Comparison of ENCODE assay signal across 25 cellular contexts in the genomic region with DNA sequence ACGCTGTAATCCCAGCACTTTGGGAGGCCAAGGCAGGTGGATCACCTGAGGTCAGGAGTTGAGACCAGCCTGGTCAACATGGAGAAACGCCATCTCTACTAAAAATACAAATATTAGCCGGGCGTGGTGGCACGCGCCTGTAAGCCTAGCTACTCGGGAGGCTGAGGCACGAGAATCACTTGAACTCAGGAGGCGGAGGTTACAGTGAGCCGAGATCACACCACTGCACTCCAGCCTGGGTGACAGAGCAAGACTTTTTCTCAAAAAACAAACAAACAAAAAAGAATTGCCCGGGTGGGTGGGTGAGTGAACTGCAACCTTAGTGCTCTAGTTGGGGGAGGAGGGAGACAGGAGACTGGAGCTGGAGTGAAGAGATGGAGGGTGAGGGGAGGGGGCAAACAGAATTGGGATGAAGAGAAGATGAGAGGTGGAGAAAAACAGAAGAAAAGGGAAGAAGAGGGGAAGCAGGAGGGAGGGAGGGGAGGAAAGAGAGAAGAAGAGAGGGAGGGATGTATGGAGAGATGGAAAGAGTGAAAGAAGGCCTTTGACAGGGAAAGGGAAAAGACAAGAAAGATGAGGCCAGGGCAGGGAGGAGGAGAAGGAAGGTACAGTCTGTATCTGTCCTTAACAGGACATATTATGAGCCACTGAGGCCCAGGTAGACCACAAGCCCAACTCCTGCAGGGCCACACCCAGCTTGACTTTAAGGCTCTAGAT. TPM values are rescaled to one million over a fixed set of nuclear protein-coding genes. Genes with fewer than 3 reads are reported as not detected.
DNase-seq lines count a peak whose midpoint lies in the region; ATAC-seq, FAIRE-seq and TF ChIP-seq lines count a peak whose summit lies in the region.
"Had no signal": no experiment of that assay in that cellular context is flagged by ENCODE, and none has a peak within 500 bp of the region (broad histone marks: within the 10 kb centered on the region; RNA-seq: fewer than 3 reads in every experiment).

No MANE protein-coding gene starts in this region.

- H2BK15ac ChIP-seq in H1 (ENCODE audit: low read length): peak overlapping the region; percentile 34; the same call in 1 of the 2 replicates

- H3K79me2 ChIP-seq in GM23338 (replicated peaks; ENCODE audit: insufficient read depth) (no peaks in the 10 kb centered on the region), MM.1S (ENCODE audit: low read length) (no peaks in the 10 kb centered on the region), H1 (ENCODE audit: control insufficient read depth in 1 of 2, insufficient read depth in 2 of 2, low read length in 2 of 2) (no peaks in the 10 kb centered on the region)

- H3K4me2 ChIP-seq in GM23338: peak overlapping the region; percentile 62; the same call in 1 of the 2 replicates
- H3K4me2 ChIP-seq in MM.1S (ENCODE audit: low read depth, low read length): no peak overlapping the region
- no peak overlapping the region for H3K4me2 ChIP-seq in H1 (ENCODE audit: insufficient read depth in 1 of 2, low read depth in 2 of 2, low read length in 2 of 2)
- H3K4me2 ChIP-seq: BLaER1 treated with 17β-estradiol and CSF1 and Interleukin-3, amounts not matched to agents 10 nM and 100 nM had no signal

- H3K4ac ChIP-seq in H1 (replicated peaks; ENCODE audit: insufficient read length, low read depth, low read length): no peak overlapping the region

- DNase-seq in GM23338 (ENCODE audit: low spot score): no peak
- DNase-seq in MM.1S: peak; percentile 3
- DNase-seq in H1 (ENCODE audit: low read depth in 1 of 2, low spot score in 2 of 2): no peak
- no peak for DNase-seq in activated CD4-positive, alpha-beta T cell treated with anti-CD3 and anti-CD28 coated beads, Interleukin-2, amount 50 U/mL, for 48 hours
- no peak for DNase-seq in HAP-1 (ENCODE audit: low spot score in 2 of 2)
- DNase-seq in GM12892 (ENCODE audit: insufficient read length): no peak
- no peak for DNase-seq in osteocyte (ENCODE audit: extremely low spot score, unreplicated experiment)
- DNase-seq: 8988T; ACHN; AML-193; Caco-2; Calu3; CD4-positive, alpha-beta T cell; CD8-positive, alpha-beta T cell; DMS79 treated with DMSO at 0.1 percent for 48 hours; GF-D8 had no signal

- no peak overlapping the region for H3K27ac ChIP-seq in GM23338 (ENCODE audit: low read depth)
- no peak overlapping the region for H3K27ac ChIP-seq in MM.1S (ENCODE audit: low read length)
- H3K27ac ChIP-seq in H1 (ENCODE audit: low read depth, low read length): no peak overlapping the region
- H3K27ac ChIP-seq: BLaER1 treated with 17β-estradiol and CSF1 and Interleukin-3, amounts not matched to agents 10 nM and 100 nM; C4-2B had no signal

- no peaks in the 10 kb centered on the region for H3K79me1 ChIP-seq in H1 (ENCODE audit: low read depth, low read length)

- H3F3A ChIP-seq in GM23338 (replicated peaks; ENCODE audit: low read depth) (peaks cover 24% of the 10 kb centered on the region), MM.1S (ENCODE audit: insufficient read depth, low read length) (no peaks in the 10 kb centered on the region)

- H3K36me3 ChIP-seq in GM23338 (ENCODE audit: insufficient read depth): no peaks in the 10 kb centered on the region
- H3K36me3 ChIP-seq in MM.1S (replicated peaks; ENCODE audit: insufficient read depth, low read length): no peaks in the 10 kb centered on the region
- H3K36me3 ChIP-seq in H1 (ENCODE audit: control insufficient read depth in 2 of 4, insufficient read depth in 4 of 4, low read length in 3 of 4): no peaks in the 10 kb centered on the region
- H3K36me3 ChIP-seq in HAP-1 (replicated peaks): no peaks in the 10 kb centered on the region
- H3K36me3 ChIP-seq: BLaER1 treated with 17β-estradiol and CSF1 and Interleukin-3, amounts not matched to agents 10 nM and 100 nM had no signal

- H4K5ac ChIP-seq in H1 (ENCODE audit: insufficient read length, low read depth, low read length): no peak overlapping the region

- TF ChIP-seq POLR2A in H1 (IDR thresholded peaks at IDR 0.05; ENCODE audit: control extremely low read depth in 1 of 2, low read depth in 2 of 2, low read length in 2 of 2) (no peak), GM12892 (IDR thresholded peaks at IDR 0.05; ENCODE audit: low read depth, low read length) (no peak)

- H3K14ac ChIP-seq in H1 (ENCODE audit: insufficient read length): no peak overlapping the region

- TF ChIP-seq EP300 in H1 (IDR thresholded peaks at IDR 0.05; ENCODE audit: borderline replicate concordance in 1 of 2, low read depth in 2 of 2, low read length in 2 of 2): no peak

- peak overlapping the region; percentile 75; the same call in 1 of the 2 replicates for H2BK12ac ChIP-seq in H1 (ENCODE audit: low read depth, low read length)

- no peak overlapping the region for H3K56ac ChIP-seq in H1 (replicated peaks; ENCODE audit: insufficient read length, low read depth, low read length)

- no peak overlapping the region for H3K4me3 Mint-ChIP-seq in GM23338
- H3K4me3 Mint-ChIP-seq in osteocyte (ENCODE audit: unreplicated experiment): no peak overlapping the region
- H3K4me3 Mint-ChIP-seq: B cell; CD4-positive, alpha-beta T cell; CD8-positive, alpha-beta T cell had no signal

- H3K4me1 ChIP-seq in GM23338 (ENCODE audit: insufficient read depth) (peaks cover 51% of the 10 kb centered on the region), MM.1S (ENCODE audit: low read length) (0 out of 2 replicates have a peak, but pooled peaks cover 6% of the 10 kb centered on the region), H1 (replicated peaks in 1 of 4; ENCODE audit: control insufficient read depth in 3 of 4, insufficient read depth in 4 of 4, low read length in 3 of 4) (peaks cover 28 to 37% (median 34%) of the 10 kb centered on the region in 4 experiments), HAP-1 (peaks cover 20% of the 10 kb centered on the region)

- 89% methylated on average over 11 of the region's 11 CpGs; no CpG with 5 or more reads in 1 of the 2 experiments for WGBS in H1 (ENCODE audit: extremely low coverage in 1 of 2, insufficient coverage in 1 of 2, insufficient read length in 1 of 2, insufficient replicate concordance in 2 of 2, low coverage in 1 of 2, low lambda C conversion rate in 2 of 2, missing lambda C conversion rate in 1 of 2), 2 experiments

- H3K9me3 ChIP-seq in MM.1S (replicated peaks; ENCODE audit: insufficient read depth, low read length): no peaks in the 10 kb centered on the region
- peaks cover 0 to 10% of the 10 kb centered on the region in 2 experiments; a peak in 2 of 4 replicates for H3K9me3 ChIP-seq in H1 (ENCODE audit: insufficient read depth in 2 of 2, low read depth in 1 of 2, low read length in 1 of 2)
- H3K9me3 ChIP-seq in HAP-1: peaks cover 3% of the 10 kb centered on the region; the same call in 1 of the 2 replicates
- H3K9me3 ChIP-seq: Caco-2 had no signal

- CTCF ChIA-PET in H1 (lab: Charles Lee; ENCODE audit: partially characterized antibody): interaction anchor here (1.0 to 30.7 kb wide), 5 partner anchors 9 to 53 kb away, joined by 5 to 795 read pairs (median 6); a partner anchor contains a TSS

- no peak overlapping the region for H4K8ac ChIP-seq in H1 (ENCODE audit: extremely low read depth, insufficient read depth, low read length)

- H4K20me1 ChIP-seq in GM23338 (replicated peaks; ENCODE audit: insufficient read depth) (no peaks in the 10 kb centered on the region), MM.1S (ENCODE audit: insufficient read depth, low read length) (no peaks in the 10 kb centered on the region), H1 (replicated peaks in 1 of 2; ENCODE audit: control insufficient read depth in 1 of 2, insufficient read depth in 2 of 2, low read length in 2 of 2) (no peaks in the 10 kb centered on the region)

- FAIRE-seq in H1 (lab: Jason Lieb, UNC): no peak
- no peak for FAIRE-seq in GM12892 (lab: Jason Lieb, UNC)
- FAIRE-seq: A204.1, D721Med, G401.6, GM12891, GM18507 had no signal

- H3K27ac Mint-ChIP-seq in GM23338: no peak overlapping the region
- no peak overlapping the region for H3K27ac Mint-ChIP-seq in osteocyte (ENCODE audit: unreplicated experiment)
- H3K27ac Mint-ChIP-seq: B cell; CD4-positive, alpha-beta T cell; CD8-positive, alpha-beta T cell had no signal

- H3K23me2 ChIP-seq in H1 (ENCODE audit: low read depth, low read length): peaks cover 6% of the 10 kb centered on the region; the same call in 1 of the 2 replicates

- H3K18ac ChIP-seq in H1 (ENCODE audit: extremely low read depth, low read length): no peak overlapping the region; the same call in 1 of the 2 replicates

- H3K4me1 Mint-ChIP-seq in GM23338: peaks cover 46% of the 10 kb centered on the region
- H3K4me1 Mint-ChIP-seq in osteocyte (ENCODE audit: unreplicated experiment): peaks cover 4% of the 10 kb centered on the region

- peak overlapping the region; percentile 10 for H2BK20ac ChIP-seq in H1 (ENCODE audit: low read length)

- H3K27me3 Mint-ChIP-seq in GM23338 (ENCODE audit: insufficient read depth, low read depth, poor library complexity) (peaks cover 30% of the 10 kb centered on the region), osteocyte (ENCODE audit: unreplicated experiment) (peaks cover 56% of the 10 kb centered on the region)

- no peak for ATAC-seq in GM23338
- ATAC-seq: CD8-positive, alpha-beta T cell had no signal

- H3K9ac ChIP-seq in MM.1S (ENCODE audit: low read length) (no peak overlapping the region), H1 (replicated peaks in 1 of 4; ENCODE audit: extremely low read depth in 1 of 4, low read depth in 3 of 4, low read length in 3 of 4) (no peak overlapping the region)
- H3K9ac ChIP-seq: BLaER1 treated with 17β-estradiol and CSF1 and Interleukin-3, amounts not matched to agents 10 nM and 100 nM had no signal

- POLR2A ChIA-PET in H1 (lab: Charles Lee; ENCODE audit: partially characterized antibody): interaction anchor here (1.3 to 1.8 kb wide), 3 partner anchors 10 to 95 kb away, joined by 3 to 6 read pairs (median 3); no protein-coding TSS in a partner anchor

- H3K9me3 Mint-ChIP-seq in GM23338 (peaks cover 23% of the 10 kb centered on the region), osteocyte (ENCODE audit: unreplicated experiment) (no peaks in the 10 kb centered on the region)
- H3K9me3 Mint-ChIP-seq: CD4-positive, alpha-beta T cell had no signal

- H3K9me2 ChIP-seq in GM23338 (ENCODE audit: insufficient read depth) (no peaks in the 10 kb centered on the region), MM.1S (replicated peaks; ENCODE audit: insufficient read depth, low read length) (no peaks in the 10 kb centered on the region)

- H3K4me3 ChIP-seq in GM23338: no peak overlapping the region
- no peak overlapping the region for H3K4me3 ChIP-seq in MM.1S (ENCODE audit: low read length)
- H3K4me3 ChIP-seq in H1 (ENCODE audit: extremely low read depth in 1 of 4, insufficient read depth in 2 of 4, low read depth in 3 of 4, low read length in 4 of 4): no peak overlapping the region
- H3K4me3 ChIP-seq in HAP-1: no peak overlapping the region
- H3K4me3 ChIP-seq: BLaER1 treated with 17β-estradiol and CSF1 and Interleukin-3, amounts not matched to agents 10 nM and 100 nM had no signal

- H3K36me3 Mint-ChIP-seq in GM23338 (ENCODE audit: low read depth) (peaks cover 16% of the 10 kb centered on the region), osteocyte (ENCODE audit: unreplicated experiment) (no peaks in the 10 kb centered on the region)
- H3K36me3 Mint-ChIP-seq: CD8-positive, alpha-beta T cell had no signal

- H3K27me3 ChIP-seq in GM23338 (ENCODE audit: insufficient read depth) (peaks cover 20% of the 10 kb centered on the region), MM.1S (replicated peaks; ENCODE audit: insufficient read depth, low read length) (peaks cover 41% of the 10 kb centered on the region), H1 (replicated peaks in 1 of 4; ENCODE audit: control insufficient read depth in 3 of 4, extremely low read depth in 1 of 4, insufficient read depth in 3 of 4, low read length in 3 of 4) (peaks cover 0 to 5% (median 1%) of the 10 kb centered on the region in 4 experiments; a peak in 3 of 7 replicates), HAP-1 (ENCODE audit: low read depth) (no peaks in the 10 kb centered on the region)

- H2BK5ac ChIP-seq in H1 (ENCODE audit: low read depth, low read length): peak overlapping the region; percentile 36; the same call in 1 of the 2 replicates

- no peak for TF ChIP-seq RAD21 in H1 (IDR thresholded peaks at IDR 0.05 in 1 of 2, conservative IDR thresholded peaks at IDR 0.05 in 1 of 2; ENCODE audit: low read depth in 2 of 2, low read length in 2 of 2)

- TF ChIP-seq CTCF in GM23338 (conservative IDR thresholded peaks at IDR 0.05; ENCODE audit: low read depth in 2 of 2) (no peak), MM.1S (IDR thresholded peaks at IDR 0.05; ENCODE audit: low read length) (no peak), H1 (IDR thresholded peaks at IDR 0.05; ENCODE audit: control extremely low read depth in 1 of 3, insufficient read depth in 1 of 3, low read depth in 1 of 3, low read length in 3 of 3) (no peak), osteocyte (IDR thresholded peaks at IDR 0.05) (no peak)

- no peak overlapping the region for H2BK120ac ChIP-seq in H1 (replicated peaks; ENCODE audit: low read depth, low read length)

- H2AFZ ChIP-seq in GM23338 (no peak overlapping the region), MM.1S (ENCODE audit: low read length) (no peak overlapping the region), H1 (ENCODE audit: low read length) (no peak overlapping the region)

- peak overlapping the region; percentile 5 for H4K91ac ChIP-seq in H1 (replicated peaks; ENCODE audit: insufficient read length, low read length)

- in situ Hi-C loops in HAP-1 (cut with MboI; ENCODE audit: low sequenced_read_pairs): loop anchor here (10.0 kb wide), 1 partner anchor 56 kb away; no protein-coding TSS in a partner anchor

- H3K23ac ChIP-seq in H1 (ENCODE audit: insufficient read length): no peak overlapping the region

- H2AK5ac ChIP-seq in H1 (ENCODE audit: low read depth, low read length): no peak overlapping the region; the same call in 1 of the 2 replicates

RNA-seq across cellular contexts. Expression of a gene that starts 5.5 kb away (rescaled TPM):
- total RNA-seq in GM23338 (2014; rRNA removed; shearing (Covaris generic)): 1.3 and 2.2 TPM in 2 replicates
- 0.87 TPM in 2 replicates for polyA plus RNA-seq in GM23338 (2016; fragmentation: Nextera tagmentation; extraction: Ambion mirVana)
- 3.8 and 4.1 TPM in 2 replicates for total RNA-seq in H1 (2021; fragmentation: NEBNext Ultra II Directional; extraction: Animal tissue kit (Norgen Biotek cat#: 25700))
- 2.8 and 4.2 TPM in 2 replicates for polyA plus RNA-seq in H1 (2011; rRNA removed)
- 2.3 TPM for polyA plus RNA-seq in H1 (2011; cell fraction: cytosol; rRNA removed)
- polyA plus RNA-seq in H1 (2011; cell fraction: nucleus; rRNA removed): 14.3 TPM
- 5.2 to 6.7 TPM (median 6.1 TPM) in 4 replicates for polyA plus RNA-seq in H1 (2012, experiment 1 of 2)
- 2.0 TPM for polyA plus RNA-seq in H1 (2012, experiment 2 of 2)
- 1.7 TPM for polyA plus RNA-seq in H1 (2013, experiment 1 of 2)
- polyA plus RNA-seq in H1 (2013, experiment 2 of 2): 1.3 TPM
- polyA minus RNA-seq in H1 (2011; rRNA and poly(A)+ RNA removed): 2.0 and 3.7 TPM in 2 replicates
- polyA minus RNA-seq in H1 (2011; cell fraction: cytosol; rRNA and poly(A)+ RNA removed): 5.5 TPM
- 9.6 TPM for polyA minus RNA-seq in H1 (2011; cell fraction: nucleus; rRNA and poly(A)+ RNA removed)
- polyA plus RNA-seq in GM12892 (2012; ENCODE audit: missing spikeins): 0.13 TPM
- 0.05 TPM in 1 of 2 replicates, not detected in the other for total RNA-seq in osteocyte
- polyA plus RNA-seq: BJ had no signal
